ENCODE assay signal across 1 cellular context in the genomic region with DNA sequence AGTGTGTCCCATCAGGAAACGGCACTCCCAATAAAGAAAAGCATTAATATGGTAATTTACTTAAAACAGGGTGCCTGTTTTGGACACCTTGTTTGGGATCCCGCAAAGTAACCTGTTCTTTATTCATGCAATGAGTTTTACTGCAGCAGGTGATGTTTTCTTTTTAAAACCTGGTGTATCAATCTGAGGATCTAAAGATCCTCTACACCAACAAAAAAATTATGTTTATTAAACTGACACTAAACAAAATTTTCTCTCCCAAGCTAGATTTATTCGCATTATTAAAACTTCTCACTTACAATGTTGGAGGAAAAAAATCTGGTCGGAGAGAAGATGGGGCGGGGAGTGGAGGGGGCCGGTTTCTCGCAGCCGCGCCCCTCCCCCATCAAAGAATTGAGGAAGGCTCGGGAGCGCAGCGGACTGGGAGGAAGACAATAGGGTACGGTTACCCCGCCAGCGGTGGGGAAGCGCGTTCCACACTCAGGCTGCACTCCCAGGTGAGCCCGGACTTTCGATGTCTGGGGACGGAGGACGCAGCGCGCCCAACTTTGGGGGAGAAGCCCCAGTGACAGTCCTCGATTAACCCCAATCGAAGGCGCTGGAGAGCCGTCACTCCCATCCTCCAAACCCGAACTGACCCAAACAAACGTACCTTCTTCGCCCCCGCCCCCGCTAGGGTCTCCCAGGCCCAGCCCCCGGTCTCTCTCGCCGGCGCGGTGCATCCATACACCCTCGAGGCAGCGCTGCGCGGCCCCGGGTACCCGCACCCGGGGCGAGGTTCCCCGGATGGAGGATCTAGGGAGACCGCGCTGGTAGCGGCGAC.
TF ChIP-seq lines count a peak whose summit lies in the region.

No MANE protein-coding gene starts in this region.

TF ChIP-seq in WTC11, 78 proteins besides CTCF, POLR2A, EP300 and RAD21 (continued from another document):
- TF ChIP-seq, protein P1, sequence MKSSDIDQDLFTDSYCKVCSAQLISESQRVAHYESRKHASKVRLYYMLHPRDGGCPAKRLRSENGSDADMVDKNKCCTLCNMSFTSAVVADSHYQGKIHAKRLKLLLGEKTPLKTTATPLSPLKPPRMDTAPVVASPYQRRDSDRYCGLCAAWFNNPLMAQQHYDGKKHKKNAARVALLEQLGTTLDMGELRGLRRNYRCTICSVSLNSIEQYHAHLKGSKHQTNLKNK (CRISPR knock-in tag; IDR thresholded peaks at IDR 0.05): peak; percentile 59; the same call in 1 of the 2 replicates
- TF ChIP-seq, protein P2, sequence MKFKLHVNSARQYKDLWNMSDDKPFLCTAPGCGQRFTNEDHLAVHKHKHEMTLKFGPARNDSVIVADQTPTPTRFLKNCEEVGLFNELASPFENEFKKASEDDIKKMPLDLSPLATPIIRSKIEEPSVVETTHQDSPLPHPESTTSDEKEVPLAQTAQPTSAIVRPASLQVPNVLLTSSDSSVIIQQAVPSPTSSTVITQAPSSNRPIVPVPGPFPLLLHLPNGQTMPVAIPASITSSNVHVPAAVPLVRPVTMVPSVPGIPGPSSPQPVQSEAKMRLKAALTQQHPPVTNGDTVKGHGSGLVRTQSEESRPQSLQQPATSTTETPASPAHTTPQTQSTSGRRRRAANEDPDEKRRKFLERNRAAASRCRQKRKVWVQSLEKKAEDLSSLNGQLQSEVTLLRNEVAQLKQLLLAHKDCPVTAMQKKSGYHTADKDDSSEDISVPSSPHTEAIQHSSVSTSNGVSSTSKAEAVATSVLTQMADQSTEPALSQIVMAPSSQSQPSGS (CRISPR knock-in tag; IDR thresholded peaks at IDR 0.05; ENCODE audit: borderline replicate concordance, low read depth): no peak
- TF ChIP-seq TEAD4 (CRISPR knock-in tag; IDR thresholded peaks at IDR 0.05) (0 out of 2 replicates have a peak, but pooled peaks have one; percentile 47), NR2C2 (CRISPR knock-in tag; IDR thresholded peaks at IDR 0.05) (no peak), GABPB1 (CRISPR knock-in tag; IDR thresholded peaks at IDR 0.05) (no peak), GTF2I (CRISPR knock-in tag; conservative IDR thresholded peaks at IDR 0.05) (no peak), CREB1 (CRISPR knock-in tag; IDR thresholded peaks at IDR 0.05) (no peak), FOXP1 (CRISPR knock-in tag; IDR thresholded peaks at IDR 0.05; ENCODE audit: borderline replicate concordance) (no peak), JAZF1 (CRISPR knock-in tag; IDR thresholded peaks at IDR 0.05) (no peak), KAT7 (CRISPR knock-in tag; IDR thresholded peaks at IDR 0.05; ENCODE audit: borderline replicate concordance) (peak; percentile 70; the same call in 1 of the 2 replicates), ZNF263 (CRISPR knock-in tag; IDR thresholded peaks at IDR 0.05; ENCODE audit: low read depth) (no peak), TCF7 (CRISPR knock-in tag; IDR thresholded peaks at IDR 0.05; ENCODE audit: low read depth) (no peak), ARID4B (CRISPR knock-in tag; IDR thresholded peaks at IDR 0.05; ENCODE audit: borderline replicate concordance) (0 out of 2 replicates have a peak, but pooled peaks have one; percentile 28), CREM (CRISPR knock-in tag; IDR thresholded peaks at IDR 0.05) (no peak), SP1 (CRISPR knock-in tag; conservative IDR thresholded peaks at IDR 0.05) (0 out of 2 replicates have a peak, but pooled peaks have one; percentile 40)
- TF ChIP-seq, protein P3, sequence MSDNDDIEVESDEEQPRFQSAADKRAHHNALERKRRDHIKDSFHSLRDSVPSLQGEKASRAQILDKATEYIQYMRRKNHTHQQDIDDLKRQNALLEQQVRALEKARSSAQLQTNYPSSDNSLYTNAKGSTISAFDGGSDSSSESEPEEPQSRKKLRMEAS (CRISPR knock-in tag; IDR thresholded peaks at IDR 0.05): no peak
- TF ChIP-seq, protein P4, sequence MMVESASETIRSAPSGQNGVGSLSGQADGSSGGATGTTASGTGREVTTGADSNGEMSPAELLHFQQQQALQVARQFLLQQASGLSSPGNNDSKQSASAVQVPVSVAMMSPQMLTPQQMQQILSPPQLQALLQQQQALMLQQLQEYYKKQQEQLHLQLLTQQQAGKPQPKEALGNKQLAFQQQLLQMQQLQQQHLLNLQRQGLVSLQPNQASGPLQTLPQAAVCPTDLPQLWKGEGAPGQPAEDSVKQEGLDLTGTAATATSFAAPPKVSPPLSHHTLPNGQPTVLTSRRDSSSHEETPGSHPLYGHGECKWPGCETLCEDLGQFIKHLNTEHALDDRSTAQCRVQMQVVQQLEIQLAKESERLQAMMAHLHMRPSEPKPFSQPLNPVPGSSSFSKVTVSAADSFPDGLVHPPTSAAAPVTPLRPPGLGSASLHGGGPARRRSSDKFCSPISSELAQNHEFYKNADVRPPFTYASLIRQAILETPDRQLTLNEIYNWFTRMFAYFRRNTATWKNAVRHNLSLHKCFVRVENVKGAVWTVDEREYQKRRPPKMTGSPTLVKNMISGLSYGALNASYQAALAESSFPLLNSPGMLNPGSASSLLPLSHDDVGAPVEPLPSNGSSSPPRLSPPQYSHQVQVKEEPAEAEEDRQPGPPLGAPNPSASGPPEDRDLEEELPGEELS (CRISPR knock-in tag; IDR thresholded peaks at IDR 0.05): no peak
- TF ChIP-seq, protein P5, sequence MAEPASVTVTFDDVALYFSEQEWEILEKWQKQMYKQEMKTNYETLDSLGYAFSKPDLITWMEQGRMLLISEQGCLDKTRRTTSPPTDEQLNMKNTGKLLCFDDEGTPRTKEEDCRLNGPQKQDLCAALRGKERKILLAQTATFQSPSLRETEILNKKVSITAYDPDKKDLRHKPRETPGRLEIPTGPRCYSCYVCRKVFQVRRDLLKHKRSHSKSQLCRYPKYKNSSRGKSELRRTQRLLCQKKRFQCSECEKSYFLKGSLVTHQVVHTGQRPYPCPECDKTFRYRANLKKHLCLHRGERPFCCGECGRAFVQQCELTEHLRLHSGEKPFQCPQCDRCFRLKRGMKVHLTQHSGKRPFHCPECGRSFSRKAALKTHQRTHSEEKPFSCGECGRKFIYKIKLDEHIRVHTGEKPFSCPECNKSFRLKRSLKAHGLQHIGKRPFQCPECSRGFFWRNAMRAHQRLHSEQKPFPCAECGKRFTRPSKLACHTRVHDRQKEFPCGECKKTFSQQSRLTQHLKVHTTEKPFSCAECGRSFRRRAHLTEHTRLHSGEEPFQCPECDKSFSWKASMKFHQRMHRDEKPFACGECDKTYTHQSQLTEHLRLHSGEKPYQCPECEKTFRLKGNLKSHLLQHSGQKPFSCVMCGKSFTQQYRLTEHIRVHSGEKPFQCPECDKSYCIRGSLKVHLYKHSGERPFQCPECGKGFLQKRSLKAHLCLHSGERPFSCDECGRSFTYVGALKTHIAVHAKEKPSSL (CRISPR knock-in tag; conservative IDR thresholded peaks at IDR 0.05): no peak
- TF ChIP-seq, protein P6, sequence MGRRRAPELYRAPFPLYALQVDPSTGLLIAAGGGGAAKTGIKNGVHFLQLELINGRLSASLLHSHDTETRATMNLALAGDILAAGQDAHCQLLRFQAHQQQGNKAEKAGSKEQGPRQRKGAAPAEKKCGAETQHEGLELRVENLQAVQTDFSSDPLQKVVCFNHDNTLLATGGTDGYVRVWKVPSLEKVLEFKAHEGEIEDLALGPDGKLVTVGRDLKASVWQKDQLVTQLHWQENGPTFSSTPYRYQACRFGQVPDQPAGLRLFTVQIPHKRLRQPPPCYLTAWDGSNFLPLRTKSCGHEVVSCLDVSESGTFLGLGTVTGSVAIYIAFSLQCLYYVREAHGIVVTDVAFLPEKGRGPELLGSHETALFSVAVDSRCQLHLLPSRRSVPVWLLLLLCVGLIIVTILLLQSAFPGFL (CRISPR knock-in tag; IDR thresholded peaks at IDR 0.05; ENCODE audit: borderline replicate concordance): no peak
- TF ChIP-seq, protein P7, sequence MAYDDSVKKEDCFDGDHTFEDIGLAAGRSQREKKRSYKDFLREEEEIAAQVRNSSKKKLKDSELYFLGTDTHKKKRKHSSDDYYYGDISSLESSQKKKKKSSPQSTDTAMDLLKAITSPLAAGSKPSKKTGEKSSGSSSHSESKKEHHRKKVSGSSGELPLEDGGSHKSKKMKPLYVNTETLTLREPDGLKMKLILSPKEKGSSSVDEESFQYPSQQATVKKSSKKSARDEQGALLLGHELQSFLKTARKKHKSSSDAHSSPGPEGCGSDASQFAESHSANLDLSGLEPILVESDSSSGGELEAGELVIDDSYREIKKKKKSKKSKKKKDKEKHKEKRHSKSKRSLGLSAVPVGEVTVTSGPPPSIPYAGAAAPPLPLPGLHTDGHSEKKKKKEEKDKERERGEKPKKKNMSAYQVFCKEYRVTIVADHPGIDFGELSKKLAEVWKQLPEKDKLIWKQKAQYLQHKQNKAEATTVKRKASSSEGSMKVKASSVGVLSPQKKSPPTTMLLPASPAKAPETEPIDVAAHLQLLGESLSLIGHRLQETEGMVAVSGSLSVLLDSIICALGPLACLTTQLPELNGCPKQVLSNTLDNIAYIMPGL (CRISPR knock-in tag; IDR thresholded peaks at IDR 0.05): no peak
TF ChIP-seq in WTC11: peak in this region for 10.
